ENCODE assay signal across 17 cellular contexts in the genomic region with DNA sequence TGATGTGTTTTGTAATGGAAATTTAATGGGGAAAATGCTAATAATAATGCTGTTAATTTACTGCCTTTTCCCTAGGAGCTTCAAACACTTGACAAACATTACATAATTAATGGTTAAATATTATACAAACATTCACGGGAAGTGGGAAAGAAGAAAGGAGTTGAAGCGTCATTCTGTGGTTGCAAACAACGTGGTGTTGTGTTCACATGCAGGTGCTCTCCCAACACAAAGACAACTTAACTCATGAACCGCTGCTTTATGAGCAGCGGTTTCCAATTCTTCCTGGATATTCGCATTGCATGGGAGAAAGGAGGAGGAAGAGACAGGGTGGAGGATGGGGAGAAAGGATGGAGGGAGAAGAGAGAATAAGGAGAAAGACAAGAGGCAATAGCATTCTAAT.
"Had no signal": no experiment of that assay in that cellular context is flagged by ENCODE, and none has a peak within 500 bp of the region (broad histone marks: within the 10 kb centered on the region; RNA-seq: fewer than 3 reads in every experiment).

No MANE protein-coding gene starts in this region.

- DNase-seq: activated CD4-positive, alpha-beta T cell treated with anti-CD3 and anti-CD28 coated beads, Interleukin-2, amount 50 U/mL, for 1 hour; activated CD4-positive, CD25-positive, alpha-beta regulatory T cell; activated effector memory CD4-positive, alpha-beta T cell treated with anti-CD3 and anti-CD28 coated beads, Interleukin-2, amount 50 U/mL, for 16 hours; activated T-cell treated with anti-CD3 and anti-CD28 coated beads, Interleukin-2, amount 50 U/mL, for 24 hours; amniotic stem cell; effector memory CD4-positive, alpha-beta T cell; heart left ventricle; left lung; mucosa of descending colon; naive thymus-derived CD8-positive, alpha-beta T cell; thyroid gland; uterus had no signal

- H3K27ac ChIP-seq: heart left ventricle, left lung, neutrophil, right atrium auricular region, thyroid gland, uterus had no signal

- H3K27me3 ChIP-seq: heart left ventricle, left lung, neutrophil, right atrium auricular region, thyroid gland, uterus had no signal

- H3K36me3 ChIP-seq: heart left ventricle, left lung, neutrophil, right atrium auricular region, thyroid gland, uterus had no signal

- H3K4me2 ChIP-seq: smooth muscle cell had no signal

- H3K4me3 ChIP-seq: heart left ventricle, left lung, mucosa of descending colon, right atrium auricular region, smooth muscle cell, thyroid gland, uterus had no signal

- H3K9me3 ChIP-seq: mucosa of descending colon, neutrophil, thyroid gland, uterus had no signal

- FAIRE-seq: frontal cortex, islet of Langerhans had no signal

- H3K4me1 ChIP-seq: heart left ventricle, left lung, right atrium auricular region, thyroid gland, uterus had no signal
